ENCODE assay signal across 33 cellular contexts in the genomic region with DNA sequence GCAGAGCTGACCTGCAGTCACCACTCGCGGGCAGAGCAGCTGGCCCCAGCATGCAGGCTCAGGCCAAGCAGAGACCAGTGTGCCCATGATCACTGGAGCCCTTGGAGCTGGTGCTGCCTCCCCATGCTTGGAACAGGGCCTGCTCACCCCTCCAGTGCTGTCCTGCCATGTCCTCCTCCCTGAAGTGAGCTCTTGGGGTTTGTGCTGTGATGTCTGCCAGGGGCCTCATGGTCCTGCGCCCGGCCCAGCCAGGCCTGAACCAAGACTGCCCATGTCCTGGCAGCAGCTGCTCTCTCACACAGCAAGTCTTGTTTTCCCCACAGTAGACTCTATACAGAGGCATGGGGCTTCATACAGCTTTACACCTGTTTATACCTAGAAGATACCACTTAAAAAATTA.
"Had no signal": no experiment of that assay in that cellular context is flagged by ENCODE, and none has a peak within 500 bp of the region (broad histone marks: within the 10 kb centered on the region; RNA-seq: fewer than 3 reads in every experiment).

No MANE protein-coding gene starts in this region.

- H3K4me3 Mint-ChIP-seq: activated B cell treated with CpG ODN at 0.5 μM for 24 hours; activated CD4-positive, alpha-beta memory T cell treated with anti-CD3 and anti-CD28 coated beads for 36 hours; activated CD4-positive, alpha-beta T cell treated with anti-CD3 and anti-CD28 coated beads, Interleukin-2, amount 10 ng/mL, durations not matched to agents 24 days and 14 days; activated CD8-positive, alpha-beta T cell treated with anti-CD3 and anti-CD28 coated beads for 36 hours; activated naive CD4-positive, alpha-beta T cell treated with anti-CD3 and anti-CD28 coated beads, Interleukin-2, amount 10 ng/mL, durations not matched to agents 7 days and 5 days; activated naive CD4-positive, alpha-beta T cell treated with anti-CD3 and anti-CD28 coated beads, Interleukin-2, amount 50 U/mL, for 24 hours; activated naive CD8-positive, alpha-beta T cell; activated naive CD8-positive, alpha-beta T cell treated with anti-CD3 and anti-CD28 coated beads, Interleukin-2, amount 10 ng/mL, durations not matched to agents 7 days and 5 days; activated naive CD8-positive, alpha-beta T cell treated with anti-CD3 and anti-CD28 coated beads, Interleukin-2, amount 50 U/mL, for 24 hours; activated T-cell treated with anti-CD3 and anti-CD28 coated beads, Interleukin-2, amount 50 U/mL, for 24 hours; brain; central memory CD8-positive, alpha-beta T cell; T-helper 1 cell treated with Interleukin-12 subunit alpha and Interleukin-12 subunit beta and Interleukin-4 antibody, amounts not matched to agents 30 μg/mL and 1 μg/mL, for 36 hours; T-helper 2 cell treated with Interferon-gamma antibody and Interleukin-4, amounts not matched to agents 5 μg/mL and 100 μg/mL, for 36 hours had no signal

- H3K9me3 ChIP-seq: ascending aorta had no signal

- H3K27me3 ChIP-seq: ascending aorta, cardiac muscle cell had no signal

- ATAC-seq: activated CD8-positive, alpha-beta T cell treated with anti-CD3 and anti-CD28 coated beads for 36 hours; activated naive CD8-positive, alpha-beta T cell treated with anti-CD3 and anti-CD28 coated beads, Interleukin-2, amount 50 U/mL, for 24 hours had no signal

- H3K27ac ChIP-seq: ascending aorta, cardiac muscle cell, VCaP had no signal

- DNase-seq: activated B cell treated with CpG ODN at 0.5 μM for 24 hours; activated CD4-positive, alpha-beta memory T cell treated with anti-CD3 and anti-CD28 coated beads for 36 hours; activated CD4-positive, alpha-beta T cell treated with anti-CD3 and anti-CD28 coated beads for 4 hours; activated CD4-positive, alpha-beta T cell treated with anti-CD3 and anti-CD28 coated beads, Interleukin-2, amount 10 ng/mL, durations not matched to agents 24 days and 14 days; activated CD4-positive, alpha-beta T cell treated with anti-CD3 and anti-CD28 coated beads, Interleukin-2, amount 50 U/mL, for 1 hour; activated CD4-positive, alpha-beta T cell treated with anti-CD3 and anti-CD28 coated beads, Interleukin-2, amount 50 U/mL, for 4 hours; activated CD4-positive, CD25-positive, alpha-beta regulatory T cell treated with anti-CD3 and anti-CD28 coated beads, Interleukin-2, amount 50 U/mL, for 72 hours; activated CD8-positive, alpha-beta memory T cell treated with anti-CD3 and anti-CD28 coated beads, Interleukin-2, amount 50 U/mL, for 4 hours; activated CD8-positive, alpha-beta T cell treated with anti-CD3 and anti-CD28 coated beads for 36 hours; activated effector memory CD4-positive, alpha-beta T cell treated with Interleukin-2 at 50 U/mL for 16 hours; activated gamma-delta T cell; activated naive CD4-positive, alpha-beta T cell treated with anti-CD3 and anti-CD28 coated beads, Interleukin-2, amount 10 ng/mL, durations not matched to agents 7 days and 5 days; activated naive CD4-positive, alpha-beta T cell treated with Interleukin-2 at 50 U/mL for 16 hours; activated naive CD8-positive, alpha-beta T cell treated with anti-CD3 and anti-CD28 coated beads, Interleukin-2, amount 10 ng/mL, durations not matched to agents 7 days and 5 days; activated naive CD8-positive, alpha-beta T cell treated with anti-CD3 and anti-CD28 coated beads, Interleukin-2, amount 50 U/mL, for 24 hours; activated T-cell treated with anti-CD3 and anti-CD28 coated beads, Interleukin-2, amount 50 U/mL, for 24 hours; activated T-cell treated with anti-CD3 and anti-CD28 coated beads, Interleukin-2, amount 50 U/mL, for 48 hours; amygdala; caudate nucleus; cerebellar nuclear complex; T-helper 1 cell; T-helper 2 cell; T-helper 9 cell had no signal

- H3K27ac Mint-ChIP-seq: activated B cell treated with CpG ODN at 0.5 μM for 24 hours; activated CD4-positive, alpha-beta memory T cell treated with anti-CD3 and anti-CD28 coated beads for 36 hours; activated CD4-positive, alpha-beta T cell treated with anti-CD3 and anti-CD28 coated beads, Interleukin-2, amount 10 ng/mL, durations not matched to agents 24 days and 14 days; activated CD8-positive, alpha-beta T cell treated with anti-CD3 and anti-CD28 coated beads for 36 hours; activated naive CD4-positive, alpha-beta T cell treated with anti-CD3 and anti-CD28 coated beads, Interleukin-2, amount 10 ng/mL, durations not matched to agents 7 days and 5 days; activated naive CD4-positive, alpha-beta T cell treated with anti-CD3 and anti-CD28 coated beads, Interleukin-2, amount 50 U/mL, for 24 hours; activated naive CD8-positive, alpha-beta T cell; activated naive CD8-positive, alpha-beta T cell treated with anti-CD3 and anti-CD28 coated beads, Interleukin-2, amount 10 ng/mL, durations not matched to agents 7 days and 5 days; activated naive CD8-positive, alpha-beta T cell treated with anti-CD3 and anti-CD28 coated beads, Interleukin-2, amount 50 U/mL, for 24 hours; activated T-cell treated with anti-CD3 and anti-CD28 coated beads, Interleukin-2, amount 50 U/mL, for 24 hours; activated T-helper 2 cell treated with anti-CD3 and anti-CD28 coated beads, Interferon-gamma antibody, Interleukin-2, Interleukin-4, amounts not matched to agents 10 μg/mL and 5 μg/mL and 100 μg/mL, durations not matched to agents 14 hours and 24 hours and 36 hours; brain; T-helper 1 cell treated with Interleukin-12 subunit alpha and Interleukin-12 subunit beta and Interleukin-4 antibody, amounts not matched to agents 30 μg/mL and 1 μg/mL, for 36 hours; T-helper 2 cell treated with Interferon-gamma antibody and Interleukin-4, amounts not matched to agents 5 μg/mL and 100 μg/mL, for 36 hours had no signal

- H3K4me3 ChIP-seq: ascending aorta, cardiac muscle cell had no signal

- H3K9me3 Mint-ChIP-seq: activated B cell treated with CpG ODN at 0.5 μM for 24 hours; activated CD4-positive, alpha-beta memory T cell treated with anti-CD3 and anti-CD28 coated beads for 36 hours; activated CD4-positive, alpha-beta T cell treated with anti-CD3 and anti-CD28 coated beads, Interleukin-2, amount 10 ng/mL, durations not matched to agents 24 days and 14 days; activated CD8-positive, alpha-beta T cell treated with anti-CD3 and anti-CD28 coated beads for 36 hours; activated naive CD4-positive, alpha-beta T cell treated with anti-CD3 and anti-CD28 coated beads, Interleukin-2, amount 10 ng/mL, durations not matched to agents 7 days and 5 days; activated naive CD4-positive, alpha-beta T cell treated with anti-CD3 and anti-CD28 coated beads, Interleukin-2, amount 50 U/mL, for 24 hours; activated naive CD8-positive, alpha-beta T cell treated with anti-CD3 and anti-CD28 coated beads, Interleukin-2, amount 10 ng/mL, durations not matched to agents 7 days and 5 days; activated naive CD8-positive, alpha-beta T cell treated with anti-CD3 and anti-CD28 coated beads, Interleukin-2, amount 50 U/mL, for 24 hours; activated T-cell treated with anti-CD3 and anti-CD28 coated beads, Interleukin-2, amount 50 U/mL, for 24 hours; activated T-helper 2 cell treated with anti-CD3 and anti-CD28 coated beads, Interferon-gamma antibody, Interleukin-2, Interleukin-4, amounts not matched to agents 10 μg/mL and 5 μg/mL and 100 μg/mL, durations not matched to agents 14 hours and 24 hours and 36 hours; brain; central memory CD8-positive, alpha-beta T cell; T-helper 1 cell treated with Interleukin-12 subunit alpha and Interleukin-12 subunit beta and Interleukin-4 antibody, amounts not matched to agents 30 μg/mL and 1 μg/mL, for 36 hours; T-helper 2 cell treated with Interferon-gamma antibody and Interleukin-4, amounts not matched to agents 5 μg/mL and 100 μg/mL, for 36 hours had no signal

- H3K4me1 Mint-ChIP-seq: activated B cell treated with CpG ODN at 0.5 μM for 24 hours; activated CD4-positive, alpha-beta T cell treated with anti-CD3 and anti-CD28 coated beads, Interleukin-2, amount 10 ng/mL, durations not matched to agents 24 days and 14 days; activated naive CD4-positive, alpha-beta T cell treated with anti-CD3 and anti-CD28 coated beads, Interleukin-2, amount 10 ng/mL, durations not matched to agents 7 days and 5 days; central memory CD8-positive, alpha-beta T cell had no signal
